ENCODE assay signal across 15 cellular contexts in genomic region chr20:34023937-34024732, GRCh38. TPM values are rescaled to one million over a fixed set of nuclear protein-coding genes. Genes with fewer than 3 reads are reported as not detected.
DNase-seq lines count a peak whose midpoint lies in the region; ATAC-seq lines count a peak whose summit lies in the region.
"Had no signal": no experiment of that assay in that cellular context is flagged by ENCODE, and none has a peak within 500 bp of the region (broad histone marks: within the 10 kb centered on the region; RNA-seq: fewer than 3 reads in every experiment).

No MANE protein-coding gene starts in this region.

- no peak for DNase-seq in activated T-cell treated with anti-CD3 and anti-CD28 coated beads, Interleukin-2, amount 50 U/mL, for 24 hours
- no peak for DNase-seq in activated T-cell treated with anti-CD3 and anti-CD28 coated beads, Interleukin-2, amount 50 U/mL, for 48 hours
- DNase-seq in NCI-H69 (lab: John Stamatoyannopoulos, UW) (peak; percentile 85), kidney glomerular epithelial cell (lab: John Stamatoyannopoulos, UW) (peak; percentile 18), mucosa of gallbladder (ENCODE audit: low spot score) (no peak)
- DNase-seq in activated CD4-positive, alpha-beta T cell treated with anti-CD3 and anti-CD28 coated beads for 48 hours = no peak
- DNase-seq in activated CD8-positive, alpha-beta memory T cell treated with anti-CD3 and anti-CD28 coated beads, Interleukin-2, amount 50 U/mL, for 4 hours = no peak
- DNase-seq: ACHN; activated CD4-positive, alpha-beta T cell treated with anti-CD3 and anti-CD28 coated beads, Interleukin-2, amount 10 ng/mL, durations not matched to agents 24 days and 14 days; DMS53; H7; NCI-H1417 treated with DMSO at 0.1 percent for 48 hours; NCI-H774; stimulated activated CD4-positive, alpha-beta T cell treated with anti-CD3 and anti-CD28 coated beads, Interleukin-4, amount 100 ng/mL, for 24 hours had no signal

- peak overlapping the region; percentile 51 for H3K27ac Mint-ChIP-seq in activated T-cell treated with anti-CD3 and anti-CD28 coated beads, Interleukin-2, amount 50 U/mL, for 24 hours
- peak overlapping the region; percentile 28 for H3K27ac Mint-ChIP-seq in stimulated activated memory B cell treated with anti-CD40 and anti-IgM and Interleukin-4, amounts not matched to agents 10 μg/mL and 1 μg/mL and 100 μg/mL, for 72 hours

- H3K9me3 Mint-ChIP-seq in activated T-cell treated with anti-CD3 and anti-CD28 coated beads, Interleukin-2, amount 50 U/mL, for 24 hours = no peaks in the 10 kb centered on the region
- no peaks in the 10 kb centered on the region for H3K9me3 Mint-ChIP-seq in stimulated activated memory B cell treated with anti-CD40 and anti-IgM and Interleukin-4, amounts not matched to agents 10 μg/mL and 1 μg/mL and 100 μg/mL, for 72 hours
- H3K9me3 Mint-ChIP-seq: activated CD4-positive, alpha-beta T cell treated with anti-CD3 and anti-CD28 coated beads, Interleukin-2, amount 10 ng/mL, durations not matched to agents 24 days and 14 days had no signal

- peaks cover 16% of the 10 kb centered on the region for H3K36me3 Mint-ChIP-seq in activated T-cell treated with anti-CD3 and anti-CD28 coated beads, Interleukin-2, amount 50 U/mL, for 24 hours (ENCODE audit: low read depth)
- H3K36me3 Mint-ChIP-seq in stimulated activated memory B cell treated with anti-CD40 and anti-IgM and Interleukin-4, amounts not matched to agents 10 μg/mL and 1 μg/mL and 100 μg/mL, for 72 hours = peaks cover 19% of the 10 kb centered on the region

- no peaks in the 10 kb centered on the region for H3K27me3 Mint-ChIP-seq in activated T-cell treated with anti-CD3 and anti-CD28 coated beads, Interleukin-2, amount 50 U/mL, for 24 hours
- no peaks in the 10 kb centered on the region for H3K27me3 Mint-ChIP-seq in stimulated activated memory B cell treated with anti-CD40 and anti-IgM and Interleukin-4, amounts not matched to agents 10 μg/mL and 1 μg/mL and 100 μg/mL, for 72 hours
- H3K27me3 Mint-ChIP-seq: activated CD4-positive, alpha-beta T cell treated with anti-CD3 and anti-CD28 coated beads, Interleukin-2, amount 10 ng/mL, durations not matched to agents 24 days and 14 days had no signal

- no peak overlapping the region for H3K4me3 Mint-ChIP-seq in activated T-cell treated with anti-CD3 and anti-CD28 coated beads, Interleukin-2, amount 50 U/mL, for 24 hours
- H3K4me3 Mint-ChIP-seq in stimulated activated memory B cell treated with anti-CD40 and anti-IgM and Interleukin-4, amounts not matched to agents 10 μg/mL and 1 μg/mL and 100 μg/mL, for 72 hours = no peak overlapping the region
- H3K4me3 Mint-ChIP-seq: activated CD4-positive, alpha-beta T cell treated with anti-CD3 and anti-CD28 coated beads, Interleukin-2, amount 10 ng/mL, durations not matched to agents 24 days and 14 days had no signal

- ATAC-seq in stimulated activated memory B cell treated with anti-CD40 and anti-IgM and Interleukin-4, amounts not matched to agents 10 μg/mL and 1 μg/mL and 100 μg/mL, for 72 hours = no peak

- peaks cover 82% of the 10 kb centered on the region for H3K4me1 Mint-ChIP-seq in activated T-cell treated with anti-CD3 and anti-CD28 coated beads, Interleukin-2, amount 50 U/mL, for 24 hours (ENCODE audit: low read depth)
- peaks cover 82% of the 10 kb centered on the region for H3K4me1 Mint-ChIP-seq in stimulated activated memory B cell treated with anti-CD40 and anti-IgM and Interleukin-4, amounts not matched to agents 10 μg/mL and 1 μg/mL and 100 μg/mL, for 72 hours

RNA-seq across cellular contexts. Expression of gene RALY, which starts 30.4 kb away (rescaled TPM):
- 116 TPM for total RNA-seq in mucosa of gallbladder

Comparison
In these comparisons a context has a peak if more than half of its experiments do, and no peak if none do; other contexts are left out.
1. DNase-seq: peak in NCI-H69 (single experiment) and kidney glomerular epithelial cell (single experiment); none in activated T-cell treated with anti-CD3 and anti-CD28 coated beads, Interleukin-2, amount 50 U/mL, for 24 hours (single experiment), activated T-cell treated with anti-CD3 and anti-CD28 coated beads, Interleukin-2, amount 50 U/mL, for 48 hours (0 of 2), activated CD4-positive, alpha-beta T cell treated with anti-CD3 and anti-CD28 coated beads for 48 hours (single experiment), activated CD8-positive, alpha-beta memory T cell treated with anti-CD3 and anti-CD28 coated beads, Interleukin-2, amount 50 U/mL, for 4 hours (single experiment) and mucosa of gallbladder (single experiment).